ENCODE assay signal across 22 cellular contexts in the genomic region with DNA sequence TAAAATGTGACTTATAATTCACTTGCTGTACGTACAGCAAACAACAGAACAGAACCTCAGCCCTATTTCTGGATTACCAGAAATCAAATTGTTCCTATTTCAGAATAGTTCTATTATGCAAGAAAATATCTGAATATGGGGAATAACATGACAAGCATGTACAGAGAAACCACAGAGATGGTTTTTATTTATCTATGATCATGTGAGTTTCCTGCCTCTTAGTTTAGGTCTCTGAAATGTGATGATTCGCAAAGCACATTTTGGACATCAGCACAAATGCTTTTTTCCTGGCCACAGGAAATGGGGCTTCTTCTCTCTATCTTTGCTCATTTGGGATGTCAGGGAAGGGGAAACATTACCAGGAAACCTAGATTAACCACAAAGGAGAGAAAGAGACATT.
DNase-seq lines count a peak whose midpoint lies in the region; ATAC-seq and TF ChIP-seq lines count a peak whose summit lies in the region.
"Had no signal": no experiment of that assay in that cellular context is flagged by ENCODE, and none has a peak within 500 bp of the region (broad histone marks: within the 10 kb centered on the region; RNA-seq: fewer than 3 reads in every experiment).

No MANE protein-coding gene starts in this region.

- H3K27ac ChIP-seq in neural progenitor cell, result no peak overlapping the region
- H3K27ac ChIP-seq: body of pancreas, KMS-11, right atrium auricular region, vagina had no signal

- peaks cover 6% of the 10 kb centered on the region for H3K4me1 Mint-ChIP-seq in neural progenitor cell
- H3K4me1 Mint-ChIP-seq: activated CD4-positive, alpha-beta T cell treated with anti-CD3 and anti-CD28 coated beads, Interleukin-2, amount 10 ng/mL, durations not matched to agents 7 days and 5 days had no signal

- H3K4me2 ChIP-seq in neural progenitor cell, result no peak overlapping the region
- H3K4me2 ChIP-seq: KMS-11 had no signal

- no peaks in the 10 kb centered on the region for H3F3A ChIP-seq in neural progenitor cell (ENCODE audit: low read depth)

- TF ChIP-seq CTCF in AG09319 (IDR thresholded peaks at IDR 0.05; ENCODE audit: low read depth, low read length) (no peak), neural progenitor cell (IDR thresholded peaks at IDR 0.05) (no peak), GM13977 (IDR thresholded peaks at IDR 0.05; ENCODE audit: extremely low read depth, insufficient read depth, missing control alignments) (no peak)

- H3K27me3 Mint-ChIP-seq in neural progenitor cell (ENCODE audit: insufficient read depth, low read depth), result no peaks in the 10 kb centered on the region
- H3K27me3 Mint-ChIP-seq: activated CD4-positive, alpha-beta T cell treated with anti-CD3 and anti-CD28 coated beads, Interleukin-2, amount 10 ng/mL, durations not matched to agents 7 days and 5 days had no signal

- H3K9ac ChIP-seq in neural progenitor cell, result no peak overlapping the region
- H3K9ac ChIP-seq: KMS-11 had no signal

- no peaks in the 10 kb centered on the region for H3K9me3 ChIP-seq in neural progenitor cell (ENCODE audit: low read depth)
- H3K9me3 ChIP-seq: body of pancreas, right atrium auricular region, vagina had no signal

- no peaks in the 10 kb centered on the region for H3K27me3 ChIP-seq in neural progenitor cell
- H3K27me3 ChIP-seq: body of pancreas, right atrium auricular region, vagina had no signal

- H3K27ac Mint-ChIP-seq in neural progenitor cell, result no peak overlapping the region
- H3K27ac Mint-ChIP-seq: activated CD4-positive, alpha-beta T cell treated with anti-CD3 and anti-CD28 coated beads, Interleukin-2, amount 10 ng/mL, durations not matched to agents 7 days and 5 days had no signal

- H4K20me1 ChIP-seq in neural progenitor cell (ENCODE audit: low read depth), result no peaks in the 10 kb centered on the region

- peaks cover 12% of the 10 kb centered on the region for H3K4me1 ChIP-seq in neural progenitor cell
- H3K4me1 ChIP-seq: body of pancreas, right atrium auricular region, vagina had no signal

- in situ Hi-C loops in GM13977 (cut with MboI; ENCODE audit: low pct_unique_long_range_greater_than_20kb, low sequenced_read_pairs, unreplicated experiment), result no loop called here

- no peaks in the 10 kb centered on the region for H3K36me3 Mint-ChIP-seq in neural progenitor cell

- H3K9me3 Mint-ChIP-seq in neural progenitor cell, result no peaks in the 10 kb centered on the region
- H3K9me3 Mint-ChIP-seq: activated CD4-positive, alpha-beta T cell treated with anti-CD3 and anti-CD28 coated beads, Interleukin-2, amount 10 ng/mL, durations not matched to agents 7 days and 5 days had no signal

- H3K36me3 ChIP-seq in neural progenitor cell, result no peaks in the 10 kb centered on the region
- H3K36me3 ChIP-seq: right atrium auricular region, vagina had no signal

- DNase-seq in AG09319 (ENCODE audit: extremely low read depth, low read depth) (peak; percentile 5), NCI-H226 (peak; percentile 4), fibroblast of gingiva (ENCODE audit: low read depth) (peak; percentile 58), neural progenitor cell (ENCODE audit: low spot score) (no peak), NCI-H1694 (lab: John Stamatoyannopoulos, UW) (no peak), GM13977 (ENCODE audit: low spot score) (no peak)
- DNase-seq: activated CD4-positive, alpha-beta T cell treated with anti-CD3 and anti-CD28 coated beads, Interleukin-2, amount 10 ng/mL, durations not matched to agents 7 days and 5 days; activated naive CD4-positive, alpha-beta T cell treated with Interleukin-2 at 50 U/mL for 16 hours; AML-193; body of pancreas; H7; left cardiac atrium; midbrain; NCI-H1105; NCI-H2171; stimulated activated CD4-positive, alpha-beta T cell treated with anti-CD3 and anti-CD28 coated beads, Interleukin-1b, Interleukin-23, amount 100 ng/mL, for 48 hours had no signal

- ATAC-seq in GM18907 (IDR thresholded peaks at IDR 0.05; ENCODE audit: unreplicated experiment) (no peak), GM19351 (IDR thresholded peaks at IDR 0.05; ENCODE audit: unreplicated experiment) (no peak)
- ATAC-seq: body of pancreas, esophagus mucosa had no signal

- H3K79me2 ChIP-seq in neural progenitor cell (ENCODE audit: low read depth), result no peaks in the 10 kb centered on the region

- H3K4me3 Mint-ChIP-seq in neural progenitor cell, result no peak overlapping the region
- H3K4me3 Mint-ChIP-seq: activated CD4-positive, alpha-beta T cell treated with anti-CD3 and anti-CD28 coated beads, Interleukin-2, amount 10 ng/mL, durations not matched to agents 7 days and 5 days had no signal

- H2AFZ ChIP-seq in neural progenitor cell (replicated peaks), result peak overlapping the region; percentile 57

- no peak overlapping the region for H3K4me3 ChIP-seq in neural progenitor cell
- H3K4me3 ChIP-seq: body of pancreas, right atrium auricular region, vagina had no signal

Comparison
In these comparisons a context has a peak if more than half of its experiments do, and no peak if none do; other contexts are left out.
1. DNase-seq: peak in AG09319 (single experiment), NCI-H226 (single experiment) and fibroblast of gingiva (single experiment); none in neural progenitor cell (single experiment), NCI-H1694 (single experiment) and GM13977 (single experiment).